In genomic region chr2:26033270-26033768, GRCh38 we compare ENCODE assay signal across 8 cellular contexts.
DNase-seq lines count a peak whose midpoint lies in the region; ATAC-seq and TF ChIP-seq lines count a peak whose summit lies in the region.

No MANE protein-coding gene starts in this region.

- no peak for TF ChIP-seq CTCF in astrocyte of the cerebellum (IDR thresholded peaks at IDR 0.05; ENCODE audit: low read depth, low read length, missing control alignments)

- DNase-seq in DMS153 (lab: John Stamatoyannopoulos, UW) (peak; percentile 83), NCI-H82 (lab: John Stamatoyannopoulos, UW) (peak; percentile 96), astrocyte of the cerebellum (ENCODE audit: low read depth) (peak; percentile 69), hypothalamus (lab: John Stamatoyannopoulos, UW) (peak in 29 of 51 donors; percentile 27 to 84 (median 58)), retina (peak; percentile 93)
- no peak for DNase-seq in activated CD8-positive, alpha-beta memory T cell treated with anti-CD3 and anti-CD28 coated beads, Interleukin-2, amount 50 U/mL, for 4 hours

- H3K4me1 ChIP-seq in HUES48 (ENCODE audit: control insufficient read depth, insufficient read depth, low read length) = peaks cover 9% of the 10 kb centered on the region

- no peaks in the 10 kb centered on the region for H3K9me3 ChIP-seq in HUES48 (ENCODE audit: control insufficient read depth, insufficient read depth, low read length)

- H3K36me3 ChIP-seq in HUES48 (ENCODE audit: control insufficient read depth, insufficient read depth, low read length) = peaks cover 7% of the 10 kb centered on the region; the same call in 1 of the 2 replicates

- H3K9ac ChIP-seq in HUES48 (ENCODE audit: low read depth, low read length) = peak overlapping the region; percentile 68

- in situ Hi-C loops in astrocyte of the cerebellum (cut with HindIII; ENCODE audit: low sequenced_read_pairs) = no loop called here

- H3K4me3 ChIP-seq in HUES48 (ENCODE audit: low read depth, low read length) = peak overlapping the region; percentile 98
- peak overlapping the region; percentile 89 for H3K4me3 ChIP-seq in astrocyte of the cerebellum (ENCODE audit: low read depth, low read length)

- no peaks in the 10 kb centered on the region for H3K27me3 ChIP-seq in HUES48 (ENCODE audit: control insufficient read depth, insufficient read depth, low read length)

- peak overlapping the region; percentile 95 for H3K27ac ChIP-seq in HUES48 (ENCODE audit: low read depth, low read length)

- ATAC-seq in GM21360 (IDR thresholded peaks at IDR 0.05; ENCODE audit: unreplicated experiment) = peak; percentile 16
